ENCODE assay signal across 8 cellular contexts in the genomic region with DNA sequence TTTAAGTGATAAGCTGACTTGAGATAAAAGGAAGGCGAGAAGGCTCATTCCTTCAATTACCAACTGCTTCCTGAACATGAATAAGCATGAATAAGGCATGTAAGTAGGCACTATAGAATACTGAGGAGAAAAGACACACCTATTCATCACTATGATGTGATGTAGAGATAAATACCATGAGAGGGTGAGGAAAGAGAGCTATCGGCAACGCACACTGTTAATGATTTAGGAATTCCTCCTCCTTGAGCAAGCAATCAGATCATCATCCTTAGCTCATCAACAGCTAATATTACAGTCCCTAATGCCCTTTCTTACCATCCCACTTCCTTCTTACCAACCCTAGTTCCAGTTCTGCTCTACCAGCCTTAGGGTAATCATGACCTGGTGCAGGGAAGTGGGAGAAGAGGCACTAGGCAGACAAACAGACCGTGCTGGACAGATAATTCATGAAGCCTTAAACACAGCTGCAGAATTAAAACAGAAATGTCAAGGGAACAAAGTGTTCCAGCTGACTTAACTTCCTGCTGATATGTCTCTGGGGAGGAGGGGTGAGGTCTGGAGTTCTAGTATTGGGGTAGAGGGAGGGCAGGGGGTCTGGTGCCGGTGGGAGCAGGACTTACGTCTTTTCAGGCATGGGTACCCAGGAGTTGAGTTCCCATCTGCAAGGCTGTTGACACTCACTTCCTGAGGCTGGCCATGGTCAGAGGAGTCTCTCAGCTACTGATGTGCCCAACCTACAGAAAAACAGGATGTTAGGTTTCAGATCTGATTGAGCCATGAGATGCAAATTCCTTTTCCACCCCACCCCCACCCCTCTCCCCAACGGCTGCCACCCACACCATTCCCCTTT. TPM values are rescaled to one million over a fixed set of nuclear protein-coding genes. Genes with fewer than 3 reads are reported as not detected.
DNase-seq lines count a peak whose midpoint lies in the region; ATAC-seq and TF ChIP-seq lines count a peak whose summit lies in the region.

No MANE protein-coding gene starts in this region.

- peaks cover 74 to 90% (median 76%) of the 10 kb centered on the region in 3 donors for H3K4me1 Mint-ChIP-seq in naive B cell
- H3K4me1 Mint-ChIP-seq in HFFc6 (ENCODE audit: low read depth), result peaks cover 16% of the 10 kb centered on the region; the same call in 1 of the 2 replicates

- peak overlapping the region in 1 of 2 donors; percentile 39 for H3K9ac ChIP-seq in duodenal mucosa (ENCODE audit: low read depth in 1 of 2, low read length in 2 of 2)

- no peaks in the 10 kb centered on the region for H3K36me3 Mint-ChIP-seq in naive B cell
- H3K36me3 Mint-ChIP-seq in HFFc6 (ENCODE audit: low read depth), result 0 out of 2 replicates have a peak, but pooled peaks cover 4% of the 10 kb centered on the region

- peak overlapping the region; percentile 34 to 61 for H3K4me3 ChIP-seq in duodenal mucosa (ENCODE audit: low read depth in 1 of 2, low read length in 2 of 2)

- peak overlapping the region; percentile 41 to 92 (median 87) for H3K4me3 Mint-ChIP-seq in naive B cell
- H3K4me3 Mint-ChIP-seq in HFFc6, result no peak overlapping the region

- ATAC-seq in GM18498 (IDR thresholded peaks at IDR 0.05; ENCODE audit: unreplicated experiment) (peak; percentile 71), HG02610 (IDR thresholded peaks at IDR 0.05; ENCODE audit: unreplicated experiment) (peak; percentile 71), naive B cell (ENCODE audit: low read depth in 2 of 2) (peak; percentile 80 to 91)

- peaks cover 0 to 4% (median 0%) of the 10 kb centered on the region in 7 donors for H3K9me3 Mint-ChIP-seq in naive B cell
- peaks cover 10% of the 10 kb centered on the region for H3K9me3 Mint-ChIP-seq in HFFc6

- peaks cover 2 to 6% of the 10 kb centered on the region in 2 donors for H3K9me3 ChIP-seq in duodenal mucosa (ENCODE audit: control insufficient read depth in 1 of 2, low read length in 2 of 2)

- no peaks in the 10 kb centered on the region for H3K36me3 ChIP-seq in duodenal mucosa (ENCODE audit: control insufficient read depth in 1 of 2, insufficient read depth in 2 of 2, low read length in 2 of 2)

- peak; percentile 72 for DNase-seq in OCI-M1 (lab: John Stamatoyannopoulos, UW)
- peak; percentile 92 for DNase-seq in naive B cell
- no peak for DNase-seq in NCI-H1048 (lab: John Stamatoyannopoulos, UW)
- no peak for DNase-seq in HFFc6
- no peak for DNase-seq in NCI-H2227 treated with DMSO at 0.1 percent for 48 hours (lab: John Stamatoyannopoulos, UW)

- peaks cover 7 to 17% of the 10 kb centered on the region in 2 donors for H3K4me1 ChIP-seq in duodenal mucosa (ENCODE audit: control insufficient read depth in 1 of 2, insufficient read depth in 2 of 2, low read length in 2 of 2)

- H3K27ac ChIP-seq in duodenal mucosa (ENCODE audit: low read depth, low read length), result peak overlapping the region; percentile 58

- H3K27me3 Mint-ChIP-seq in naive B cell, result no peaks in the 10 kb centered on the region
- H3K27me3 Mint-ChIP-seq in HFFc6 (ENCODE audit: insufficient read depth), result peaks cover 20% of the 10 kb centered on the region

- no peak for TF ChIP-seq CTCF in HFFc6 (IDR thresholded peaks at IDR 0.05)

- H3K27me3 ChIP-seq in duodenal mucosa (ENCODE audit: control insufficient read depth in 1 of 2, insufficient read depth in 2 of 2, low read length in 2 of 2), result no peaks in the 10 kb centered on the region

- H3K27ac Mint-ChIP-seq in naive B cell, result peak overlapping the region; percentile 89 to 99 (median 97)
- H3K27ac Mint-ChIP-seq in HFFc6, result no peak overlapping the region

RNA-seq across cellular contexts. Expression of a gene that starts 12.7 kb away (rescaled TPM):
- polyA plus RNA-seq in naive B cell (ENCODE audit: low read depth in 6 of 6), result 100 to 1,000 TPM; 273 to 418 (median 333) TPM
- total RNA-seq in HFFc6 (2021; fragmentation: NEBNext Ultra II Directional; extraction: Animal tissue kit (Norgen Biotek cat#: 25700)), result not detected

Comparison
In these comparisons a context has a peak if more than half of its experiments do, and no peak if none do; other contexts are left out.
1. DNase-seq: peak in OCI-M1 (single experiment) and naive B cell (single experiment); none in NCI-H1048 (single experiment), HFFc6 (single experiment) and NCI-H2227 treated with DMSO at 0.1 percent for 48 hours (single experiment).
2. Peak in every context shown above with its lines, with median percentiles within 50 percentile points of each other: ATAC-seq.